25 cellular contexts compared by ENCODE assay signal in the genomic region with DNA sequence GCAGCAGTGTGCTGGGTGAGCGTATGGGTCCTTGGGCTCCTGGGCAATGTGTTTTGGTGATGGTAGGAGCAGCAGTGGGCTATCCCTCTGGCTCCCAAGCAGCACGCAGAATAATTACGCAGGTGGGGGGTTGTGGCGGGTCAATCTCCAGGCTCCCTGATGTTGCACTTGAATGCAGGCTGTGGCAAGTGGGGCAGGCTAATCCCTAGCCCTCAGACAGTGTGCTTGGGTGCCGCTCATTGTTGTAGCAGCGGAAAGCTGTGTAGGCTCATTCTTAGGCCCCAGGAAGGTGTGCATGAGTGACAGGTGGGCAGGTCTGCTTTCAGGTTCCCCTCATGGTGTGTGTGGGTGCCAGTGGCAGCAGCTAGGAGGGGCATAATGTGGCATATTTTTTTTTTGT. TPM values are rescaled to one million over a fixed set of nuclear protein-coding genes. Genes with fewer than 3 reads are reported as not detected.
"Had no signal": no experiment of that assay in that cellular context is flagged by ENCODE, and none has a peak within 500 bp of the region (broad histone marks: within the 10 kb centered on the region; RNA-seq: fewer than 3 reads in every experiment).

No MANE protein-coding gene starts in this region.

- H3K27me3 Mint-ChIP-seq: activated CD4-positive, alpha-beta memory T cell treated with anti-CD3 and anti-CD28 coated beads, Interleukin-2, amount 10 ng/mL, durations not matched to agents 7 days and 5 days; activated CD4-positive, alpha-beta T cell treated with anti-CD3 and anti-CD28 coated beads for 36 hours; activated naive CD4-positive, alpha-beta T cell treated with anti-CD3 and anti-CD28 coated beads, Interleukin-2, amount 10 ng/mL, durations not matched to agents 7 days and 5 days; activated naive CD8-positive, alpha-beta T cell treated with anti-CD3 and anti-CD28 coated beads for 36 hours; T-cell had no signal

- ATAC-seq: activated CD4-positive, alpha-beta T cell treated with anti-CD3 and anti-CD28 coated beads for 36 hours; activated T-cell treated with anti-CD3 and anti-CD28 coated beads, Interleukin-2, amount 50 U/mL, for 72 hours; T-cell had no signal

- H3K27ac ChIP-seq: SK-N-MC had no signal

- H3K4me3 ChIP-seq: SK-N-MC had no signal

- DNase-seq: activated CD4-positive, alpha-beta memory T cell treated with anti-CD3 and anti-CD28 coated beads, Interleukin-2, amount 10 ng/mL, durations not matched to agents 7 days and 5 days; activated CD4-positive, alpha-beta T cell treated with anti-CD3 and anti-CD28 coated beads for 36 hours; activated CD4-positive, alpha-beta T cell treated with anti-CD3 and anti-CD28 coated beads, Interleukin-2, amount 50 U/mL, for 1 hour; activated CD8-positive, alpha-beta memory T cell treated with anti-CD3 and anti-CD28 coated beads, Interleukin-2, amount 50 U/mL, for 4 hours; activated gamma-delta T cell treated with Interleukin-2 at 50 U/mL for 16 hours; activated naive CD4-positive, alpha-beta T cell treated with anti-CD3 and anti-CD28 coated beads, Interleukin-2, amount 10 ng/mL, durations not matched to agents 7 days and 5 days; activated naive CD8-positive, alpha-beta T cell treated with anti-CD3 and anti-CD28 coated beads for 36 hours; activated T-cell treated with anti-CD3 and anti-CD28 coated beads, Interleukin-2, amount 50 U/mL, for 72 hours; anterior cingulate cortex; Kasumi-1; KBM-7; NCI-H1048; NCI-H146; NCI-H1930; NCI-H2107; NCI-H446; NCI-H524; NCI-H748 treated with DMSO at 0.1 percent for 48 hours; T-cell; T-helper 2 cell; T1000 had no signal

- H3K4me3 Mint-ChIP-seq: activated CD4-positive, alpha-beta memory T cell treated with anti-CD3 and anti-CD28 coated beads, Interleukin-2, amount 10 ng/mL, durations not matched to agents 7 days and 5 days; activated CD4-positive, alpha-beta T cell treated with anti-CD3 and anti-CD28 coated beads for 36 hours; activated naive CD4-positive, alpha-beta T cell treated with anti-CD3 and anti-CD28 coated beads, Interleukin-2, amount 10 ng/mL, durations not matched to agents 7 days and 5 days; activated naive CD8-positive, alpha-beta T cell treated with anti-CD3 and anti-CD28 coated beads for 36 hours; activated T-cell treated with anti-CD3 and anti-CD28 coated beads, Interleukin-2, amount 50 U/mL, for 72 hours; T-cell had no signal

- H3K27ac Mint-ChIP-seq: activated CD4-positive, alpha-beta memory T cell treated with anti-CD3 and anti-CD28 coated beads, Interleukin-2, amount 10 ng/mL, durations not matched to agents 7 days and 5 days; activated CD4-positive, alpha-beta T cell treated with anti-CD3 and anti-CD28 coated beads for 36 hours; activated naive CD4-positive, alpha-beta T cell treated with anti-CD3 and anti-CD28 coated beads, Interleukin-2, amount 10 ng/mL, durations not matched to agents 7 days and 5 days; activated naive CD8-positive, alpha-beta T cell treated with anti-CD3 and anti-CD28 coated beads for 36 hours; activated T-cell treated with anti-CD3 and anti-CD28 coated beads, Interleukin-2, amount 50 U/mL, for 72 hours; activated T-helper 2 cell treated with anti-CD3 and anti-CD28 coated beads, Interferon-gamma antibody, Interleukin-2, Interleukin-4, amounts not matched to agents 10 μg/mL and 5 μg/mL and 100 μg/mL, durations not matched to agents 14 hours and 24 hours and 36 hours; T-cell had no signal

RNA-seq across cellular contexts. Expression of gene LOXL4, which starts 44.1 kb away (rescaled TPM):
- total RNA-seq: activated CD4-positive, alpha-beta memory T cell treated with anti-CD3 and anti-CD28 coated beads, Interleukin-2, amount 10 ng/mL, durations not matched to agents 7 days and 5 days; activated CD4-positive, alpha-beta T cell treated with anti-CD3 and anti-CD28 coated beads for 36 hours; activated CD8-positive, alpha-beta memory T cell treated with anti-CD3 and anti-CD28 coated beads for 36 hours; activated naive CD8-positive, alpha-beta T cell treated with anti-CD3 and anti-CD28 coated beads for 36 hours; activated T-cell treated with anti-CD3 and anti-CD28 coated beads, Interleukin-2, amount 50 U/mL, for 72 hours; activated T-helper 2 cell treated with anti-CD3 and anti-CD28 coated beads, Interferon-gamma antibody, Interleukin-2, Interleukin-4, amounts not matched to agents 10 μg/mL and 5 μg/mL and 100 μg/mL, durations not matched to agents 14 hours and 24 hours and 36 hours; OCI-LY7 had no signal
